Comparison of ENCODE assay signal across 9 cellular contexts in genomic region chr7:141649137-141649864, GRCh38. TPM values are rescaled to one million over a fixed set of nuclear protein-coding genes. Genes with fewer than 3 reads are reported as not detected.
A peak's percentile ranks its signal among the peaks of the same experiment; 100 is the strongest.
DNase-seq lines count a peak whose midpoint lies in the region; ATAC-seq and TF ChIP-seq lines count a peak whose summit lies in the region.
"Had no signal": no experiment of that assay in that cellular context is flagged by ENCODE, and none has a peak within 500 bp of the region (broad histone marks: within the 10 kb centered on the region; RNA-seq: fewer than 3 reads in every experiment).

No MANE protein-coding gene starts in this region.

- 35 to 38% methylated on average over 8 of the region's 8 CpGs for WGBS in thyroid gland, 2 donors
- WGBS in right lobe of liver (ENCODE audit: insufficient coverage, low coverage, low lambda C conversion rate, missing lambda C conversion rate), result 76% methylated on average over 8 of the region's 8 CpGs

- intact Hi-C loops in activated CD4-positive, alpha-beta T cell treated with anti-CD3 and anti-CD28 coated beads, Interleukin-2, amount 10 ng/mL, durations not matched to agents 24 days and 14 days (cut with micrococcal nuclease), result no loop called here
- intact Hi-C loops in thyroid gland (cut with DNase I) (no loop called here), right lobe of liver (cut with DNase I) (no loop called here)

- H3K27ac ChIP-seq in thyroid gland (peak overlapping the region; percentile 60 to 74 (median 71)), WERI-Rb-1 (no peak overlapping the region), right lobe of liver (no peak overlapping the region)

- peak overlapping the region; percentile 41 for H3K27ac Mint-ChIP-seq in activated CD4-positive, alpha-beta T cell treated with anti-CD3 and anti-CD28 coated beads, Interleukin-2, amount 10 ng/mL, durations not matched to agents 24 days and 14 days
- no peak overlapping the region for H3K27ac Mint-ChIP-seq in activated CD4-positive, alpha-beta T cell treated with anti-CD3 and anti-CD28 coated beads, Interleukin-2, amount 10 ng/mL, durations not matched to agents 7 days and 5 days

- no peak overlapping the region for H3K4me3 Mint-ChIP-seq in activated CD4-positive, alpha-beta T cell treated with anti-CD3 and anti-CD28 coated beads, Interleukin-2, amount 10 ng/mL, durations not matched to agents 24 days and 14 days
- no peak overlapping the region for H3K4me3 Mint-ChIP-seq in activated CD4-positive, alpha-beta T cell treated with anti-CD3 and anti-CD28 coated beads, Interleukin-2, amount 10 ng/mL, durations not matched to agents 7 days and 5 days

- no peaks in the 10 kb centered on the region for H3K27me3 Mint-ChIP-seq in activated CD4-positive, alpha-beta T cell treated with anti-CD3 and anti-CD28 coated beads, Interleukin-2, amount 10 ng/mL, durations not matched to agents 24 days and 14 days
- no peaks in the 10 kb centered on the region for H3K27me3 Mint-ChIP-seq in activated CD4-positive, alpha-beta T cell treated with anti-CD3 and anti-CD28 coated beads, Interleukin-2, amount 10 ng/mL, durations not matched to agents 7 days and 5 days

- ATAC-seq in HG03196 (IDR thresholded peaks at IDR 0.05; ENCODE audit: unreplicated experiment), result peak; percentile 41
- peak; percentile 14 for ATAC-seq in esophagus mucosa
- no peak for ATAC-seq in HG03571 (IDR thresholded peaks at IDR 0.05; ENCODE audit: unreplicated experiment)
- ATAC-seq in right lobe of liver, result no peak

- POLR2A ChIA-PET in activated CD4-positive, alpha-beta T cell treated with anti-CD3 and anti-CD28 coated beads, Interleukin-2, amount 10 ng/mL, durations not matched to agents 7 days and 5 days (lab: Charles Lee), result no interaction called here

- H3K9me3 ChIP-seq in thyroid gland, result no peaks in the 10 kb centered on the region
- H3K9me3 ChIP-seq in WERI-Rb-1 (ENCODE audit: severe bottlenecking), result no peaks in the 10 kb centered on the region
- H3K9me3 ChIP-seq in right lobe of liver, result no peaks in the 10 kb centered on the region

- peaks cover 3% of the 10 kb centered on the region for H3K4me1 Mint-ChIP-seq in activated CD4-positive, alpha-beta T cell treated with anti-CD3 and anti-CD28 coated beads, Interleukin-2, amount 10 ng/mL, durations not matched to agents 24 days and 14 days
- H3K4me1 Mint-ChIP-seq in activated CD4-positive, alpha-beta T cell treated with anti-CD3 and anti-CD28 coated beads, Interleukin-2, amount 10 ng/mL, durations not matched to agents 7 days and 5 days, result peaks cover under 1% of the 10 kb centered on the region

- H3K36me3 ChIP-seq in thyroid gland (no peaks in the 10 kb centered on the region), WERI-Rb-1 (peaks cover 11% of the 10 kb centered on the region), right lobe of liver (peaks cover 0 to 3% (median 0%) of the 10 kb centered on the region in 4 donors)

- TF ChIP-seq POLR2A in thyroid gland (IDR thresholded peaks at IDR 0.05) (no peak), right lobe of liver (IDR thresholded peaks at IDR 0.05) (no peak)

- no peak for TF ChIP-seq CTCF in thyroid gland (IDR thresholded peaks at IDR 0.05)
- TF ChIP-seq CTCF in WERI-Rb-1 (IDR thresholded peaks at IDR 0.05; ENCODE audit: low read depth, low read length), result no peak
- no peak for TF ChIP-seq CTCF in right lobe of liver (IDR thresholded peaks at IDR 0.05)

- H3K9me3 Mint-ChIP-seq in activated CD4-positive, alpha-beta T cell treated with anti-CD3 and anti-CD28 coated beads, Interleukin-2, amount 10 ng/mL, durations not matched to agents 24 days and 14 days, result no peaks in the 10 kb centered on the region
- no peaks in the 10 kb centered on the region for H3K9me3 Mint-ChIP-seq in activated CD4-positive, alpha-beta T cell treated with anti-CD3 and anti-CD28 coated beads, Interleukin-2, amount 10 ng/mL, durations not matched to agents 7 days and 5 days

- H3K27me3 ChIP-seq in thyroid gland, result no peaks in the 10 kb centered on the region
- no peaks in the 10 kb centered on the region for H3K27me3 ChIP-seq in WERI-Rb-1 (ENCODE audit: insufficient read depth, low read depth, severe bottlenecking)
- H3K27me3 ChIP-seq in right lobe of liver, result no peaks in the 10 kb centered on the region

- H3K4me1 ChIP-seq in thyroid gland, result peaks cover 29% of the 10 kb centered on the region in 2 donors
- H3K4me1 ChIP-seq in right lobe of liver, result peaks cover 0 to 4% (median 0%) of the 10 kb centered on the region in 4 donors

- H3K4me3 ChIP-seq in thyroid gland (replicated peaks in 1 of 3), result no peak overlapping the region
- H3K4me3 ChIP-seq in WERI-Rb-1 (ENCODE audit: low read depth, low read length), result no peak overlapping the region
- no peak overlapping the region for H3K4me3 ChIP-seq in right lobe of liver

- no peak for DNase-seq in activated CD4-positive, alpha-beta T cell treated with anti-CD3 and anti-CD28 coated beads, Interleukin-2, amount 10 ng/mL, durations not matched to agents 24 days and 14 days
- DNase-seq in activated CD4-positive, alpha-beta T cell treated with anti-CD3 and anti-CD28 coated beads, Interleukin-2, amount 10 ng/mL, durations not matched to agents 7 days and 5 days, result no peak
- no peak for DNase-seq in thyroid gland
- DNase-seq in WERI-Rb-1, result no peak
- no peak for DNase-seq in right lobe of liver

- peaks cover 50% of the 10 kb centered on the region for H3K36me3 Mint-ChIP-seq in activated CD4-positive, alpha-beta T cell treated with anti-CD3 and anti-CD28 coated beads, Interleukin-2, amount 10 ng/mL, durations not matched to agents 24 days and 14 days (ENCODE audit: low read depth)
- peaks cover 12% of the 10 kb centered on the region for H3K36me3 Mint-ChIP-seq in activated CD4-positive, alpha-beta T cell treated with anti-CD3 and anti-CD28 coated beads, Interleukin-2, amount 10 ng/mL, durations not matched to agents 7 days and 5 days (ENCODE audit: low read depth)

- CTCF ChIA-PET in activated CD4-positive, alpha-beta T cell treated with anti-CD3 and anti-CD28 coated beads, Interleukin-2, amount 10 ng/mL, durations not matched to agents 7 days and 5 days (lab: Charles Lee), result interaction anchor here (0.6 to 1.2 kb wide), 7 partner anchors 9 to 56 kb away, joined by 3 to 4 read pairs (median 3); no protein-coding TSS in a partner anchor

RNA-seq across cellular contexts. Expression of gene DENND11, which starts 52.7 kb away (rescaled TPM):
- 33.3 and 35.1 TPM in 2 replicates for total RNA-seq in activated CD4-positive, alpha-beta T cell treated with anti-CD3 and anti-CD28 coated beads, Interleukin-2, amount 10 ng/mL, durations not matched to agents 24 days and 14 days
- total RNA-seq in activated CD4-positive, alpha-beta T cell treated with anti-CD3 and anti-CD28 coated beads, Interleukin-2, amount 10 ng/mL, durations not matched to agents 7 days and 5 days, result 10 to 100 TPM; 24.0 to 28.9 TPM
- total RNA-seq in esophagus mucosa (6.9 TPM), thyroid gland (10 to 100 TPM; 34.1 to 57.5 (median 45.3) TPM), right lobe of liver (10 to 100 TPM; 24.4 to 30.8 (median 26.3) TPM)

RNA-seq across cellular contexts. Expression of gene WEE2, which starts 58.9 kb away (rescaled TPM):
- not detected in 2 replicates for total RNA-seq in activated CD4-positive, alpha-beta T cell treated with anti-CD3 and anti-CD28 coated beads, Interleukin-2, amount 10 ng/mL, durations not matched to agents 24 days and 14 days
- total RNA-seq in activated CD4-positive, alpha-beta T cell treated with anti-CD3 and anti-CD28 coated beads, Interleukin-2, amount 10 ng/mL, durations not matched to agents 7 days and 5 days, result not detected
- total RNA-seq in esophagus mucosa, result not detected
- total RNA-seq in thyroid gland, result under 1 TPM in 1 of 4 donors, not detected in 3; 0.79 TPM
- not detected for total RNA-seq in right lobe of liver
- total RNA-seq: endothelial cell of umbilical vein had no signal

Comparison
In these comparisons a context has a peak if more than half of its experiments do, and no peak if none do; other contexts are left out.
1. ATAC-seq: peak in HG03196 (single experiment) and esophagus mucosa (single experiment); none in HG03571 (single experiment) and right lobe of liver (0 of 4).
2. H3K27ac ChIP-seq: peak in thyroid gland (3 of 3); none in WERI-Rb-1 (single experiment) and right lobe of liver (0 of 3).